8 cellular contexts compared by ENCODE assay signal in genomic region chr11:119323532-119324033, GRCh38. TPM values are rescaled to one million over a fixed set of nuclear protein-coding genes. Genes with fewer than 3 reads are reported as not detected.
A peak's percentile ranks its signal among the peaks of the same experiment; 100 is the strongest.
DNase-seq lines count a peak whose midpoint lies in the region; ATAC-seq and TF ChIP-seq lines count a peak whose summit lies in the region.

No MANE protein-coding gene starts in this region.

- no peak for TF ChIP-seq POLR2A in heart left ventricle (IDR thresholded peaks at IDR 0.05)

- intact Hi-C loops in heart left ventricle (cut with DNase I) = loop anchor here in 9 of 10 donors (2.0 to 10.0 kb wide), 4 partner anchors 116 to 121 kb away; partner anchors contain the start of gene CBL (in 8 of the 9)

- peak; percentile 79 for ATAC-seq in SK-N-SH treated with all-trans-retinoic acid at 6 μM for 48 hours
- ATAC-seq in heart left ventricle = peak in 1 of 4 donors; percentile 5
- ATAC-seq in GM21576 (IDR thresholded peaks at IDR 0.05; ENCODE audit: unreplicated experiment) = no peak
- no peak for ATAC-seq in HG03571 (IDR thresholded peaks at IDR 0.05; ENCODE audit: unreplicated experiment)

- no peaks in the 10 kb centered on the region for H3K9me3 ChIP-seq in heart left ventricle

- peak; percentile 81 for TF ChIP-seq CTCF in LNCaP clone FGC (IDR thresholded peaks at IDR 0.05; ENCODE audit: control insufficient read depth, extremely low read depth, insufficient read depth)
- peak; percentile 74 to 88 (median 82) for TF ChIP-seq CTCF in heart left ventricle (IDR thresholded peaks at IDR 0.05)

- H3K4me3 ChIP-seq in LNCaP clone FGC (ENCODE audit: low read depth, low read length) (no peak overlapping the region), heart left ventricle (no peak overlapping the region)

- peak overlapping the region in 5 of 12 donors; percentile 28 to 99 (median 87) for H3K27ac ChIP-seq in heart left ventricle

- WGBS in heart left ventricle, 4 donors = 6 to 14% (median 11%) methylated on average over 8 of the region's 8 CpGs

- H3K4me1 ChIP-seq in heart left ventricle = peaks cover 0 to 53% (median 36%) of the 10 kb centered on the region in 12 donors

- DNase-seq in DMS53 treated with DMSO at 0.1 percent for 48 hours (lab: John Stamatoyannopoulos, UW; ENCODE audit: unreplicated experiment) (peak; percentile 21), LNCaP clone FGC (ENCODE audit: low read depth) (no peak), heart left ventricle (peak in 4 of 5 donors; percentile 62 to 78 (median 64)), retina (peak; percentile 85)
- peak; percentile 79 for DNase-seq in activated naive CD4-positive, alpha-beta T cell treated with anti-CD3 and anti-CD28 coated beads, Interleukin-2, amount 50 U/mL, for 16 hours

- no peaks in the 10 kb centered on the region for H3K36me3 ChIP-seq in heart left ventricle

- peaks cover 0 to 11% (median 0%) of the 10 kb centered on the region in 9 donors for H3K27me3 ChIP-seq in heart left ventricle

TF ChIP-seq in SK-N-SH treated with all-trans-retinoic acid at 6 μM for 48 hours, 23 proteins besides CTCF, POLR2A, EP300 and RAD21:
- TF ChIP-seq ZC3H10 (CRISPR knock-in tag; IDR thresholded peaks at IDR 0.05) (no peak), RARB (CRISPR knock-in tag; IDR thresholded peaks at IDR 0.05) (peak; percentile 52; the same call in 1 of the 2 replicates), CREB5 (CRISPR knock-in tag; IDR thresholded peaks at IDR 0.05; ENCODE audit: low read depth) (peak; percentile 30; the same call in 1 of the 2 replicates), ESRRG (CRISPR knock-in tag; IDR thresholded peaks at IDR 0.05) (peak; percentile 60; the same call in 1 of the 2 replicates), TCF4 (CRISPR knock-in tag; IDR thresholded peaks at IDR 0.05; ENCODE audit: borderline replicate concordance) (peak; percentile 37; the same call in 1 of the 2 replicates)

RNA-seq across cellular contexts. Expression of gene MCAM, which starts 6.7 kb away (rescaled TPM):
- 100 to 1,000 TPM in 6 of 9 donors, 10 to 100 TPM in 3; 46.7 to 380 (median 110) TPM for total RNA-seq in heart left ventricle
- 100 to 1,000 TPM in 1 of 2 donors, 10 to 100 TPM in 1; 31.9 to 108 TPM for polyA plus RNA-seq in heart left ventricle

RNA-seq across cellular contexts. Expression of gene RNF26, which starts 10.7 kb away (rescaled TPM):
- total RNA-seq in heart left ventricle = 10 to 100 TPM in 8 of 9 donors, 1 to 10 TPM in 1; 8.1 to 22.4 (median 11.8) TPM
- 10 to 100 TPM in 1 of 2 donors, 1 to 10 TPM in 1; 6.2 to 17.6 TPM for polyA plus RNA-seq in heart left ventricle

RNA-seq across cellular contexts. Expression of gene C1QTNF5, which starts 17.1 kb away (rescaled TPM):
- 10 to 100 TPM; 12.9 to 47.1 (median 19.8) TPM for total RNA-seq in heart left ventricle
- polyA plus RNA-seq in heart left ventricle = 10 to 100 TPM; 20.0 to 23.9 TPM

RNA-seq across cellular contexts. Expression of gene MFRP, which starts 22.9 kb away (rescaled TPM):
- not detected for total RNA-seq in heart left ventricle
- polyA plus RNA-seq in heart left ventricle = under 1 TPM in 1 of 2 donors, not detected in 1; 0.04 TPM

RNA-seq across cellular contexts. Expression of gene USP2, which starts 57.9 kb away (rescaled TPM):
- total RNA-seq in heart left ventricle = 100 to 1,000 TPM in 7 of 9 donors, 10 to 100 TPM in 2; 53.7 to 138 (median 108) TPM
- 10 to 100 TPM; 62.3 to 79.9 TPM for polyA plus RNA-seq in heart left ventricle
